8 cellular contexts compared by ENCODE assay signal in the genomic region with DNA sequence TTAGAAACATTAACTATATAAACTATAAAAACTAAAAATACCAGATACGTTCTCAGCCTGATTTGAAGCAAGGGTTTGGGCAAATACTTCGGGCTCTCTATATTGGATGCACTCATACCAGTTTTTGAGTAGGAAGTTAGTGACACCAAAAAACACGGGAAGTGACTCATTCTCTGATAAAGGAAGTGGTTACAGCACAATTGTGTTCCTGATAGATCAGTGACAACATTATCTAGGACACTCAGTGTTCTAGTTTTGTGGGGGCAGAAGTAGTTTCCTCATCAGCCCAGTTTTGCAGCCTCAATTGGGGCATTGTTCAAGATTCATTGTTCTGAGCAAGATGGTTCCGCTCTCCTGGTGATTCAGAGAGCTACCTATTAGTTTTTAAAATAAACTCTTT.
DNase-seq lines count a peak whose midpoint lies in the region; ATAC-seq and TF ChIP-seq lines count a peak whose summit lies in the region.

No MANE protein-coding gene starts in this region.

- H3K27ac ChIP-seq in tibial nerve: peak overlapping the region in 1 of 4 donors; percentile 40

- no peak overlapping the region for H3K4me3 ChIP-seq in neuron (ENCODE audit: low read length)
- no peak overlapping the region for H3K4me3 ChIP-seq in tibial nerve

- no peaks in the 10 kb centered on the region for H3K4me1 ChIP-seq in neuron (ENCODE audit: insufficient read depth, low read length)
- H3K4me1 ChIP-seq in tibial nerve: no peaks in the 10 kb centered on the region

- TF ChIP-seq CTCF in tibial nerve (IDR thresholded peaks at IDR 0.05): no peak

- no peaks in the 10 kb centered on the region for H3K27me3 ChIP-seq in neuron (ENCODE audit: insufficient read depth, low read length)
- no peaks in the 10 kb centered on the region for H3K27me3 ChIP-seq in tibial nerve

- H2AFZ ChIP-seq in neuron (ENCODE audit: low read depth, low read length): peak overlapping the region; percentile 34

- no peak for TF ChIP-seq EP300 in tibial nerve (IDR thresholded peaks at IDR 0.05)

- ATAC-seq in HG02623 (IDR thresholded peaks at IDR 0.05; ENCODE audit: unreplicated experiment): peak; percentile 78

- H3K9me3 ChIP-seq in neuron (ENCODE audit: low read length) (no peaks in the 10 kb centered on the region), tibial nerve (no peaks in the 10 kb centered on the region)

- WGBS in tibial nerve, 2 donors: 49 to 51% methylated on average over 4 of the region's 4 CpGs

- DNase-seq in EH (ENCODE audit: low read depth): peak; percentile 60
- peak; percentile 90 for DNase-seq in OCI-M1 (lab: John Stamatoyannopoulos, UW)
- peak; percentile 7 for DNase-seq in amniotic epithelial cell (ENCODE audit: low read depth)
- DNase-seq in tibial nerve (ENCODE audit: low spot score in 2 of 2): no peak
- no peak for DNase-seq in HuH-7 (ENCODE audit: low spot score)
- DNase-seq in SHP77 (lab: John Stamatoyannopoulos, UW): no peak

- no peak for TF ChIP-seq POLR2A in tibial nerve (IDR thresholded peaks at IDR 0.05)

- H3K36me3 ChIP-seq in neuron (ENCODE audit: insufficient read depth, low read length) (no peaks in the 10 kb centered on the region), tibial nerve (no peaks in the 10 kb centered on the region)

Comparison
In these comparisons a context has a peak if more than half of its experiments do, and no peak if none do; other contexts are left out.
1. DNase-seq: peak in EH (single experiment), OCI-M1 (single experiment) and amniotic epithelial cell (single experiment); none in tibial nerve (0 of 2), HuH-7 (single experiment) and SHP77 (0 of 2).